1 cellular context compared by ENCODE assay signal in the genomic region with DNA sequence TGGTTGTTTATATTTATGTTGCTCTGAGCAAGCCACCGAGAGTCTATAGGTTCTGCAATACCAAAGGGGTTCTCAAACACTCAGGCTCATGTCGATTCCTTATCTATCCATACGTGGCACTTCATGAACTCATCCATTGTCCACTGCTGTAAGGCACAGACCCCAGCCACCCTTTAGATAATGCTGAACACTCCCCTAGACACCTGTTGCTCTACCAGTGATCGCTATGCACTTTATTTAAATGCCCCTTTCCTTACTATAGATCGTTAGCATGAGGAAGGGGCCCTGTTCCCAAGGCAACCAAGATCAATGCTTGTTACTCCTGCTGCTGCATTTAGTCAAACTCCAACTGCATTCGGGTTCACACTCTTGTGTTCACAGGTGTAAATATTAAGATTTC.
TF ChIP-seq lines count a peak whose summit lies in the region.

No MANE protein-coding gene starts in this region.

TF ChIP-seq in GM23338, 12 proteins besides CTCF, POLR2A, EP300 and RAD21 (continued from another document):
- TF ChIP-seq POLR2AphosphoS5 (IDR thresholded peaks at IDR 0.05; ENCODE audit: low read depth): no peak
- no peak for TF ChIP-seq EZH2phosphoT487 (IDR thresholded peaks at IDR 0.05; ENCODE audit: unreplicated experiment)
- TF ChIP-seq CREB1 (CRISPR knock-in tag; IDR thresholded peaks at IDR 0.05; ENCODE audit: low read depth): no peak
- TF ChIP-seq, protein P1, sequence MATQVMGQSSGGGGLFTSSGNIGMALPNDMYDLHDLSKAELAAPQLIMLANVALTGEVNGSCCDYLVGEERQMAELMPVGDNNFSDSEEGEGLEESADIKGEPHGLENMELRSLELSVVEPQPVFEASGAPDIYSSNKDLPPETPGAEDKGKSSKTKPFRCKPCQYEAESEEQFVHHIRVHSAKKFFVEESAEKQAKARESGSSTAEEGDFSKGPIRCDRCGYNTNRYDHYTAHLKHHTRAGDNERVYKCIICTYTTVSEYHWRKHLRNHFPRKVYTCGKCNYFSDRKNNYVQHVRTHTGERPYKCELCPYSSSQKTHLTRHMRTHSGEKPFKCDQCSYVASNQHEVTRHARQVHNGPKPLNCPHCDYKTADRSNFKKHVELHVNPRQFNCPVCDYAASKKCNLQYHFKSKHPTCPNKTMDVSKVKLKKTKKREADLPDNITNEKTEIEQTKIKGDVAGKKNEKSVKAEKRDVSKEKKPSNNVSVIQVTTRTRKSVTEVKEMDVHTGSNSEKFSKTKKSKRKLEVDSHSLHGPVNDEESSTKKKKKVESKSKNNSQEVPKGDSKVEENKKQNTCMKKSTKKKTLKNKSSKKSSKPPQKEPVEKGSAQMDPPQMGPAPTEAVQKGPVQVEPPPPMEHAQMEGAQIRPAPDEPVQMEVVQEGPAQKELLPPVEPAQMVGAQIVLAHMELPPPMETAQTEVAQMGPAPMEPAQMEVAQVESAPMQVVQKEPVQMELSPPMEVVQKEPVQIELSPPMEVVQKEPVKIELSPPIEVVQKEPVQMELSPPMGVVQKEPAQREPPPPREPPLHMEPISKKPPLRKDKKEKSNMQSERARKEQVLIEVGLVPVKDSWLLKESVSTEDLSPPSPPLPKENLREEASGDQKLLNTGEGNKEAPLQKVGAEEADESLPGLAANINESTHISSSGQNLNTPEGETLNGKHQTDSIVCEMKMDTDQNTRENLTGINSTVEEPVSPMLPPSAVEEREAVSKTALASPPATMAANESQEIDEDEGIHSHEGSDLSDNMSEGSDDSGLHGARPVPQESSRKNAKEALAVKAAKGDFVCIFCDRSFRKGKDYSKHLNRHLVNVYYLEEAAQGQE (IDR thresholded peaks at IDR 0.05; ENCODE audit: unreplicated experiment): no peak
- no peak for TF ChIP-seq NANOG (IDR thresholded peaks at IDR 0.05; ENCODE audit: borderline replicate concordance)
- TF ChIP-seq, protein P2, sequence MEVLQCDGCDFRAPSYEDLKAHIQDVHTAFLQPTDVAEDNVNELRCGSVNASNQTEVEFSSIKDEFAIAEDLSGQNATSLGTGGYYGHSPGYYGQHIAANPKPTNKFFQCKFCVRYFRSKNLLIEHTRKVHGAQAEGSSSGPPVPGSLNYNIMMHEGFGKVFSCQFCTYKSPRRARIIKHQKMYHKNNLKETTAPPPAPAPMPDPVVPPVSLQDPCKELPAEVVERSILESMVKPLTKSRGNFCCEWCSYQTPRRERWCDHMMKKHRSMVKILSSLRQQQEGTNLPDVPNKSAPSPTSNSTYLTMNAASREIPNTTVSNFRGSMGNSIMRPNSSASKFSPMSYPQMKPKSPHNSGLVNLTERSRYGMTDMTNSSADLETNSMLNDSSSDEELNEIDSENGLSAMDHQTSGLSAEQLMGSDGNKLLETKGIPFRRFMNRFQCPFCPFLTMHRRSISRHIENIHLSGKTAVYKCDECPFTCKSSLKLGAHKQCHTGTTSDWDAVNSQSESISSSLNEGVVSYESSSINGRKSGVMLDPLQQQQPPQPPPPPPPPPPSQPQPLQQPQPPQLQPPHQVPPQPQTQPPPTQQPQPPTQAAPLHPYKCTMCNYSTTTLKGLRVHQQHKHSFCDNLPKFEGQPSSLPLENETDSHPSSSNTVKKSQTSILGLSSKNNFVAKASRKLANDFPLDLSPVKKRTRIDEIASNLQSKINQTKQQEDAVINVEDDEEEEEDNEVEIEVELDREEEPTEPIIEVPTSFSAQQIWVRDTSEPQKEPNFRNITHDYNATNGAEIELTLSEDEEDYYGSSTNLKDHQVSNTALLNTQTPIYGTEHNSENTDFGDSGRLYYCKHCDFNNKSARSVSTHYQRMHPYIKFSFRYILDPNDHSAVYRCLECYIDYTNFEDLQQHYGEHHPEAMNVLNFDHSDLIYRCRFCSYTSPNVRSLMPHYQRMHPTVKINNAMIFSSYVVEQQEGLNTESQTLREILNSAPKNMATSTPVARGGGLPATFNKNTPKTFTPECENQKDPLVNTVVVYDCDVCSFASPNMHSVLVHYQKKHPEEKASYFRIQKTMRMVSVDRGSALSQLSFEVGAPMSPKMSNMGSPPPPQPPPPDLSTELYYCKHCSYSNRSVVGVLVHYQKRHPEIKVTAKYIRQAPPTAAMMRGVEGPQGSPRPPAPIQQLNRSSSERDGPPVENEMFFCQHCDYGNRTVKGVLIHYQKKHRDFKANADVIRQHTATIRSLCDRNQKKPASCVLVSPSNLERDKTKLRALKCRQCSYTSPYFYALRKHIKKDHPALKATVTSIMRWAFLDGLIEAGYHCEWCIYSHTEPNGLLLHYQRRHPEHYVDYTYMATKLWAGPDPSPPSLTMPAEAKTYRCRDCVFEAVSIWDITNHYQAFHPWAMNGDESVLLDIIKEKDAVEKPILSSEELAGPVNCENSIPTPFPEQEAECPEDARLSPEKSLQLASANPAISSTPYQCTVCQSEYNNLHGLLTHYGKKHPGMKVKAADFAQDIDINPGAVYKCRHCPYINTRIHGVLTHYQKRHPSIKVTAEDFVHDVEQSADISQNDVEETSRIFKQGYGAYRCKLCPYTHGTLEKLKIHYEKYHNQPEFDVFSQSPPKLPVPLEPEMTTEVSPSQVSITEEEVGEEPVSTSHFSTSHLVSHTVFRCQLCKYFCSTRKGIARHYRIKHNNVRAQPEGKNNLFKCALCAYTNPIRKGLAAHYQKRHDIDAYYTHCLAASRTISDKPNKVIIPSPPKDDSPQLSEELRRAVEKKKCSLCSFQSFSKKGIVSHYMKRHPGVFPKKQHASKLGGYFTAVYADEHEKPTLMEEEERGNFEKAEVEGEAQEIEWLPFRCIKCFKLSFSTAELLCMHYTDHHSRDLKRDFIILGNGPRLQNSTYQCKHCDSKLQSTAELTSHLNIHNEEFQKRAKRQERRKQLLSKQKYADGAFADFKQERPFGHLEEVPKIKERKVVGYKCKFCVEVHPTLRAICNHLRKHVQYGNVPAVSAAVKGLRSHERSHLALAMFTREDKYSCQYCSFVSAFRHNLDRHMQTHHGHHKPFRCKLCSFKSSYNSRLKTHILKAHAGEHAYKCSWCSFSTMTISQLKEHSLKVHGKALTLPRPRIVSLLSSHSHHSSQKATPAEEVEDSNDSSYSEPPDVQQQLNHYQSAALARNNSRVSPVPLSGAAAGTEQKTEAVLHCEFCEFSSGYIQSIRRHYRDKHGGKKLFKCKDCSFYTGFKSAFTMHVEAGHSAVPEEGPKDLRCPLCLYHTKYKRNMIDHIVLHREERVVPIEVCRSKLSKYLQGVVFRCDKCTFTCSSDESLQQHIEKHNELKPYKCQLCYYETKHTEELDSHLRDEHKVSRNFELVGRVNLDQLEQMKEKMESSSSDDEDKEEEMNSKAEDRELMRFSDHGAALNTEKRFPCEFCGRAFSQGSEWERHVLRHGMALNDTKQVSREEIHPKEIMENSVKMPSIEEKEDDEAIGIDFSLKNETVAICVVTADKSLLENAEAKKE (CRISPR knock-in tag; IDR thresholded peaks at IDR 0.05): no peak
- no peak for TF ChIP-seq JUNB (IDR thresholded peaks at IDR 0.05; ENCODE audit: unreplicated experiment)
- TF ChIP-seq ZNF114 (CRISPR knock-in tag; IDR thresholded peaks at IDR 0.05): no peak
- TF ChIP-seq STAT1 (IDR thresholded peaks at IDR 0.05; ENCODE audit: unreplicated experiment): no peak
